18 cellular contexts compared by ENCODE assay signal in genomic region chr7:118003438-118003837, GRCh38.
DNase-seq lines count a peak whose midpoint lies in the region; ATAC-seq and TF ChIP-seq lines count a peak whose summit lies in the region.
"Had no signal": no experiment of that assay in that cellular context is flagged by ENCODE, and none has a peak within 500 bp of the region (broad histone marks: within the 10 kb centered on the region; RNA-seq: fewer than 3 reads in every experiment).

No MANE protein-coding gene starts in this region.

- no peak overlapping the region for H4K5ac ChIP-seq in mesendoderm (ENCODE audit: low read length)

- H3K4me1 Mint-ChIP-seq in endodermal cell = peaks cover 24% of the 10 kb centered on the region
- H3K4me1 Mint-ChIP-seq: CD8-positive, alpha-beta memory T cell had no signal

- no peak overlapping the region for H2BK120ac ChIP-seq in mesendoderm (ENCODE audit: low read depth, low read length)

- H4K8ac ChIP-seq in mesendoderm (ENCODE audit: low read depth, low read length) = no peak overlapping the region

- no peaks in the 10 kb centered on the region for H4K20me1 ChIP-seq in mammary epithelial cell (ENCODE audit: insufficient read depth, low read length)
- H4K20me1 ChIP-seq: BLaER1 treated with 17β-estradiol and CSF1 and Interleukin-3, amounts not matched to agents 10 nM and 100 nM had no signal

- peak overlapping the region; percentile 42 for H3K18ac ChIP-seq in mesendoderm (ENCODE audit: low read length)

- H3K79me2 ChIP-seq in mesendoderm (ENCODE audit: control insufficient read depth, insufficient read depth, low read length) (no peaks in the 10 kb centered on the region), mammary epithelial cell (ENCODE audit: insufficient read depth, low read length) (no peaks in the 10 kb centered on the region)

- dilution Hi-C loops in mammary epithelial cell (cut with HindIII; ENCODE audit: low sequenced_read_pairs) = loop anchor here (10.0 kb wide), 1 partner anchor 51 kb away; no protein-coding TSS in a partner anchor

- H3K9ac ChIP-seq in endodermal cell (ENCODE audit: extremely low read depth, low read length, poor library complexity, severe bottlenecking) (no peak overlapping the region), mesendoderm (ENCODE audit: low read length) (no peak overlapping the region), mammary epithelial cell (ENCODE audit: insufficient read depth, low read length) (no peak overlapping the region)
- H3K9ac ChIP-seq: BLaER1 treated with 17β-estradiol and CSF1 and Interleukin-3, amounts not matched to agents 10 nM and 100 nM had no signal

- peak overlapping the region; percentile 65 for H3K4ac ChIP-seq in mesendoderm (ENCODE audit: low read depth, low read length)

- intact Hi-C loops in mammary epithelial cell (cut with micrococcal nuclease) = no loop called here

- no peak overlapping the region for H2BK15ac ChIP-seq in mesendoderm (replicated peaks; ENCODE audit: low read depth)

- H3K4me2 ChIP-seq in mesendoderm (ENCODE audit: low read length) (no peak overlapping the region), mammary epithelial cell (ENCODE audit: insufficient read depth, low read depth, low read length) (no peak overlapping the region)

- TF ChIP-seq CTCF in endodermal cell (conservative IDR thresholded peaks at IDR 0.05) = no peak
- no peak for TF ChIP-seq CTCF in mammary epithelial cell (conservative IDR thresholded peaks at IDR 0.05 in 1 of 2, IDR thresholded peaks at IDR 0.05 in 1 of 2; ENCODE audit: extremely low read depth in 1 of 2, insufficient read depth in 1 of 2, low read depth in 1 of 2, low read length in 2 of 2)

- CTCF ChIA-PET in mammary epithelial cell (lab: Charles Lee; ENCODE audit: low non-redundant PET) = no interaction called here

- peak overlapping the region; percentile 5 for H3K27ac Mint-ChIP-seq in endodermal cell

- no peaks in the 10 kb centered on the region for H3K9me3 ChIP-seq in endodermal cell (ENCODE audit: control insufficient read depth, low read length)
- no peaks in the 10 kb centered on the region for H3K9me3 ChIP-seq in mammary epithelial cell (replicated peaks; ENCODE audit: insufficient read depth, low read length)

- H3K79me1 ChIP-seq in mesendoderm (ENCODE audit: low read length) = no peaks in the 10 kb centered on the region

- ATAC-seq in GM18909 (IDR thresholded peaks at IDR 0.05; ENCODE audit: poor library complexity, unreplicated experiment) = no peak
- no peak for ATAC-seq in GM19023 (IDR thresholded peaks at IDR 0.05; ENCODE audit: unreplicated experiment)
- ATAC-seq: GM12878 had no signal

- DNase-seq in Ammon's horn (ENCODE audit: low spot score) (peak; percentile 35), OCI-M1 (lab: John Stamatoyannopoulos, UW) (peak; percentile 17), endodermal cell (no peak), mesendoderm (peak; percentile 37), mammary epithelial cell (no peak)
- no peak for DNase-seq in stimulated activated CD8-positive, alpha-beta memory T cell treated with anti-CD3 and anti-CD28 coated beads, Interleukin-4, amount 100 ng/mL, for 48 hours
- DNase-seq: CD8-positive, alpha-beta memory T cell; DMS79; Karpas-422; MM.1S; NCI-H187; NCI-H446; NK-92 treated with Interleukin-12 subunit alpha and Interleukin-12 subunit beta, amount 100 ng/mL, for 24 hours; SHP77 treated with DMSO at 0.1 percent for 48 hours had no signal

- H3K9me3 Mint-ChIP-seq in endodermal cell = peaks cover 2% of the 10 kb centered on the region

- no peak overlapping the region for H2AK5ac ChIP-seq in mesendoderm (ENCODE audit: low read length)

- H3K36me3 ChIP-seq in endodermal cell (ENCODE audit: control insufficient read depth, insufficient read depth, low read length) = no peaks in the 10 kb centered on the region
- H3K36me3 ChIP-seq in mesendoderm (ENCODE audit: control insufficient read depth, insufficient read depth, low read length) = no peaks in the 10 kb centered on the region
- H3K36me3 ChIP-seq in mammary epithelial cell (ENCODE audit: insufficient read depth, low read length) = no peaks in the 10 kb centered on the region
- H3K36me3 ChIP-seq: BLaER1 treated with 17β-estradiol and CSF1 and Interleukin-3, amounts not matched to agents 10 nM and 100 nM had no signal

- H3K27ac ChIP-seq in endodermal cell (ENCODE audit: low read depth, low read length) = no peak overlapping the region
- H3K27ac ChIP-seq in mesendoderm (ENCODE audit: low read depth, low read length) = no peak overlapping the region
- H3K27ac ChIP-seq in mammary epithelial cell (ENCODE audit: insufficient read depth, low read depth, low read length) = no peak overlapping the region
- H3K27ac ChIP-seq: BLaER1 treated with 17β-estradiol and CSF1 and Interleukin-3, amounts not matched to agents 10 nM and 100 nM had no signal

- no peak overlapping the region for H3K4me3 Mint-ChIP-seq in endodermal cell
- H3K4me3 Mint-ChIP-seq: CD8-positive, alpha-beta memory T cell had no signal

- H3K36me3 Mint-ChIP-seq in endodermal cell (ENCODE audit: low read depth) = no peaks in the 10 kb centered on the region
- H3K36me3 Mint-ChIP-seq: CD8-positive, alpha-beta memory T cell had no signal

- in situ Hi-C loops in mammary epithelial cell (cut with MboI; ENCODE audit: low sequenced_read_pairs in 2 of 2) = no loop called here

- H3K23ac ChIP-seq in mesendoderm (ENCODE audit: low read length) = no peak overlapping the region

- no peak overlapping the region for H2AFZ ChIP-seq in mammary epithelial cell (ENCODE audit: low read depth, low read length)

- BruUV-seq in mammary epithelial cell (replicated peaks; lab: Mats Ljungman, UMichigan) = no TSS peak

- H3K27me3 Mint-ChIP-seq in endodermal cell (ENCODE audit: insufficient read depth) = peaks cover 3% of the 10 kb centered on the region

- H3K4me3 ChIP-seq in endodermal cell (ENCODE audit: low read length) (no peak overlapping the region), mesendoderm (ENCODE audit: low read length) (no peak overlapping the region), mammary epithelial cell (replicated peaks in 1 of 3; ENCODE audit: insufficient read depth in 1 of 3, low read depth in 2 of 3, low read length in 3 of 3) (no peak overlapping the region)
- H3K4me3 ChIP-seq: BLaER1 treated with 17β-estradiol and CSF1 and Interleukin-3, amounts not matched to agents 10 nM and 100 nM; GM12878 had no signal

- H2BK5ac ChIP-seq in mesendoderm (ENCODE audit: low read length) = no peak overlapping the region

- H3K56ac ChIP-seq in mesendoderm (ENCODE audit: low read length) = no peak overlapping the region

- H3K27me3 ChIP-seq in endodermal cell (ENCODE audit: control insufficient read depth, insufficient read depth, low read length, poor library complexity, severe bottlenecking) (no peaks in the 10 kb centered on the region), mesendoderm (ENCODE audit: insufficient read depth, low read length, poor library complexity) (no peaks in the 10 kb centered on the region), mammary epithelial cell (ENCODE audit: insufficient read depth, low read length) (no peaks in the 10 kb centered on the region)
- H3K27me3 ChIP-seq: BLaER1 treated with 17β-estradiol and CSF1 and Interleukin-3, amounts not matched to agents 10 nM and 100 nM had no signal

- H3K4me1 ChIP-seq in endodermal cell (ENCODE audit: control insufficient read depth, insufficient read depth, low read length) (peaks cover 3% of the 10 kb centered on the region), mesendoderm (ENCODE audit: control insufficient read depth, low read depth, low read length) (peaks cover 2% of the 10 kb centered on the region), mammary epithelial cell (ENCODE audit: insufficient read depth, low read length) (peaks cover 25% of the 10 kb centered on the region)

Comparison
In these comparisons a context has a peak if more than half of its experiments do, and no peak if none do; other contexts are left out.
1. DNase-seq: peak in Ammon's horn (single experiment), OCI-M1 (single experiment) and mesendoderm (single experiment); none in endodermal cell (single experiment), stimulated activated CD8-positive, alpha-beta memory T cell treated with anti-CD3 and anti-CD28 coated beads, Interleukin-4, amount 100 ng/mL, for 48 hours (single experiment) and mammary epithelial cell (single experiment).